10 cellular contexts compared by ENCODE assay signal in the genomic region with DNA sequence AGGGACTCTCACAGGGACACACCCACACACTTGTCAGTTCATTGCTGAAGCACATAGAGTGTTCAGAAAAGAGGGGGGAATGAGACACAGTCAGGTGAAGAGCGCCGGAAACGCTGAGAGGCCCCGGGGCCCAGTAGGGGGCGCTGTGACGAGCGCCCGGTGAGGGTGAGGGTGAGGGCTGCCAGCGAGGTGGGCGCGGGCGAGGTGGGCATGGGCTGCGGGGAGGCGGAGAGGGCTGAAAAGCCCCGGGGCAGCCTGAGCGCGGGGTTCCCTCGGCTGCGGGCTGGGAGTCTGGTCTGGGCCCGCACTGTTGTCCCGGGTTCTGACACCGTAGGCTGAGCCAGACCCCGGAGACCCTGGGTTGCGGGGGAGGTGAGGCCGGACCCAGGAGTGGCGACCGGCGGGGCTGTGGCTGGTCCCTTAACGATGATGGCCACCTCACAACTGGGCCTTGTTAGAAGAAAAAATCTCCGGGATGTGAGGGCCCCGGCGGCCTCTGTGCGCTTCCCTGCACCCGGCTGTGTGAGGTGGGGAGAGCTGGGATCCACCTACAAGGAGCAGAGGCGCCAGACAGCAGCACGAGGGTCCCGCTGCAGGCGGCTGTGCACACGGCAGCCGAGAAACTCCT.
DNase-seq lines count a peak whose midpoint lies in the region; ATAC-seq and TF ChIP-seq lines count a peak whose summit lies in the region.
"Had no signal": no experiment of that assay in that cellular context is flagged by ENCODE, and none has a peak within 500 bp of the region (broad histone marks: within the 10 kb centered on the region; RNA-seq: fewer than 3 reads in every experiment).

No MANE protein-coding gene starts in this region.

- no peak for ATAC-seq in natural killer cell
- no peak for ATAC-seq in natural killer cell treated with Interleukin-12 subunit alpha and Interleukin-12 subunit beta and Interleukin-15 and Interleukin-18, amount 100 ng/mL, for 72 hours

- CTCF ChIA-PET in RWPE1 (lab: Yijun Ruan, JAX), result no interaction called here
- CTCF ChIA-PET in Calu3 (lab: Charles Lee), result no interaction called here

- DNase-seq in natural killer cell (peak; percentile 14), RWPE1 (ENCODE audit: low spot score) (no peak), type B pancreatic cell (ENCODE audit: extremely low spot score, unreplicated experiment) (peak; percentile 66), NCI-H82 (lab: John Stamatoyannopoulos, UW) (no peak), Calu3 (no peak), HuH-7.5 (ENCODE audit: low spot score) (no peak)
- DNase-seq in natural killer cell treated with Interleukin-12 subunit alpha and Interleukin-12 subunit beta and Interleukin-15 and Interleukin-18, amount 100 ng/mL, for 72 hours (ENCODE audit: low spot score), result no peak

- intact Hi-C loops in natural killer cell (cut with micrococcal nuclease) (no loop called here), Calu3 (cut with micrococcal nuclease; ENCODE audit: unreplicated experiment) (no loop called here)

- H3K36me3 Mint-ChIP-seq in natural killer cell (no peaks in the 10 kb centered on the region), type B pancreatic cell (no peaks in the 10 kb centered on the region), Calu3 (ENCODE audit: insufficient read depth, unreplicated experiment) (no peaks in the 10 kb centered on the region)
- H3K36me3 Mint-ChIP-seq in natural killer cell treated with Interleukin-12 subunit alpha and Interleukin-12 subunit beta and Interleukin-15 and Interleukin-18, amount 100 ng/mL, for 72 hours, result no peaks in the 10 kb centered on the region

- H3K4me3 ChIP-seq in iPS-11a (ENCODE audit: low read depth, low read length), result peak overlapping the region; percentile 33
- H3K4me3 ChIP-seq: SK-N-MC had no signal

- no peak overlapping the region for H3K4me3 Mint-ChIP-seq in natural killer cell
- no peak overlapping the region for H3K4me3 Mint-ChIP-seq in natural killer cell treated with Interleukin-12 subunit alpha and Interleukin-12 subunit beta and Interleukin-15 and Interleukin-18, amount 100 ng/mL, for 72 hours
- peak overlapping the region; percentile 75 for H3K4me3 Mint-ChIP-seq in type B pancreatic cell
- no peak overlapping the region for H3K4me3 Mint-ChIP-seq in Calu3 (ENCODE audit: low read depth, unreplicated experiment)

- TF ChIP-seq CTCF in natural killer cell (IDR thresholded peaks at IDR 0.05) (no peak), RWPE1 (conservative IDR thresholded peaks at IDR 0.05; ENCODE audit: low read depth) (0 out of 2 replicates have a peak, but pooled peaks have one; percentile 16), type B pancreatic cell (conservative IDR thresholded peaks at IDR 0.05) (peak; percentile 83), Calu3 (IDR thresholded peaks at IDR 0.05; ENCODE audit: unreplicated experiment) (no peak)

- no peak overlapping the region for H3K27ac Mint-ChIP-seq in natural killer cell
- no peak overlapping the region for H3K27ac Mint-ChIP-seq in natural killer cell treated with Interleukin-12 subunit alpha and Interleukin-12 subunit beta and Interleukin-15 and Interleukin-18, amount 100 ng/mL, for 72 hours
- H3K27ac Mint-ChIP-seq in type B pancreatic cell, result no peak overlapping the region
- no peak overlapping the region for H3K27ac Mint-ChIP-seq in Calu3 (ENCODE audit: unreplicated experiment)

- H3K27ac ChIP-seq in RWPE1, result no peak overlapping the region
- H3K27ac ChIP-seq: neutrophil, SK-N-MC had no signal

- H3K9me3 Mint-ChIP-seq in natural killer cell (no peaks in the 10 kb centered on the region), type B pancreatic cell (no peaks in the 10 kb centered on the region), Calu3 (ENCODE audit: low read depth, unreplicated experiment) (no peaks in the 10 kb centered on the region)
- no peaks in the 10 kb centered on the region for H3K9me3 Mint-ChIP-seq in natural killer cell treated with Interleukin-12 subunit alpha and Interleukin-12 subunit beta and Interleukin-15 and Interleukin-18, amount 100 ng/mL, for 72 hours

- H3K4me1 Mint-ChIP-seq in natural killer cell (peaks cover 15 to 27% of the 10 kb centered on the region in 2 donors), type B pancreatic cell (ENCODE audit: unreplicated experiment) (peaks cover 5% of the 10 kb centered on the region), Calu3 (ENCODE audit: low read depth, unreplicated experiment) (no peaks in the 10 kb centered on the region)
- peaks cover 16 to 19% of the 10 kb centered on the region in 2 donors for H3K4me1 Mint-ChIP-seq in natural killer cell treated with Interleukin-12 subunit alpha and Interleukin-12 subunit beta and Interleukin-15 and Interleukin-18, amount 100 ng/mL, for 72 hours (ENCODE audit: low read depth in 2 of 2)

- H3K27me3 Mint-ChIP-seq in natural killer cell (ENCODE audit: low read depth in 2 of 2) (peaks cover 12 to 18% of the 10 kb centered on the region in 2 donors), type B pancreatic cell (peaks cover 46% of the 10 kb centered on the region), Calu3 (ENCODE audit: unreplicated experiment) (peaks cover 92% of the 10 kb centered on the region)
- H3K27me3 Mint-ChIP-seq in natural killer cell treated with Interleukin-12 subunit alpha and Interleukin-12 subunit beta and Interleukin-15 and Interleukin-18, amount 100 ng/mL, for 72 hours, result peaks cover 7 to 15% of the 10 kb centered on the region in 2 donors

- no TSS peak for BruUV-seq in Calu3 (replicated peaks; lab: Mats Ljungman, UMichigan)

- POLR2A ChIA-PET in RWPE1 (lab: Yijun Ruan, JAX; ENCODE audit: low non-redundant PET), result no interaction called here

Comparison
In these comparisons a context has a peak if more than half of its experiments do, and no peak if none do; other contexts are left out.
1. DNase-seq: peak in natural killer cell (single experiment) and type B pancreatic cell (single experiment); none in natural killer cell treated with Interleukin-12 subunit alpha and Interleukin-12 subunit beta and Interleukin-15 and Interleukin-18, amount 100 ng/mL, for 72 hours (single experiment), RWPE1 (single experiment), NCI-H82 (single experiment), Calu3 (single experiment) and HuH-7.5 (single experiment).
2. CTCF ChIP-seq: peak in RWPE1 (single experiment) and type B pancreatic cell (single experiment); none in natural killer cell (single experiment) and Calu3 (single experiment).